ENCODE assay signal across 9 cellular contexts in the genomic region with DNA sequence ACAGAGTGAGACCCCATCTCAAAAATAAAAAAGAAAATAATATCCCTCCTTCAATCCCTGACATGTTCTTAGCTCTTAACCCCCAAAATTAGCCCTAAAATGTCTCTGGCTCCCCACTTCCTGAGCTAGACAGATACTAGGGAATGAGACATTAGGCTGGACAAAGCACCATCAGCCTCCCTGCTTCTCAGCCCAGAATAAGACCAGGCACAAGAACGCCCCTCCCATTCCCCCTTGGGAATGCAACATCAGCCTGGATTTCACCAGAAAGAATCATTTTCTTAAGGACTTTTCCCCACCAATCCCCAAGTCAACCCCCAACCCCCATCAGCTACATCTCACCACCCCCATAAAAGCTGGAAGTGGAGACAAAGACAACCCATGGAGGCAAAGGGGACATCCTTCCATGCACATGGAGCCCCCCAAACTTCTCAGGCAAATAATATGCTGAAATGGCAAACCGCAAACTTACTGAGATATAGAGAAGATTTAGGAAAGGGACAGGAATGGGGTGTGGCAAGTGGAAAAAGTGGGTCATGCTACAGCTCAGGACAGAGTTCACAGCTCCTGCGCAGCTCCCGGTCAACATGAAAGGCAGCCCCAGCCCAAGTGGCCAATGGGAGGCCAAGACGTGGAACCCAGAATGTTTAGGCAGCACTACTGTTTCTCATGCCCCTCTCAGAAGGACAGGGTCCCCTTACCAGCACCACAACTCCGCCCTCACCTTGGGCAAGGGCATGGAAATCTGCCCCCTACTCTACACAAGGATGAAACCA. TPM values are rescaled to one million over a fixed set of nuclear protein-coding genes. Genes with fewer than 3 reads are reported as not detected.
DNase-seq lines count a peak whose midpoint lies in the region; ATAC-seq lines count a peak whose summit lies in the region.
"Had no signal": no experiment of that assay in that cellular context is flagged by ENCODE, and none has a peak within 500 bp of the region (broad histone marks: within the 10 kb centered on the region; RNA-seq: fewer than 3 reads in every experiment).

No MANE protein-coding gene starts in this region.

- H3K9me3 ChIP-seq in iPS-18a (ENCODE audit: control insufficient read depth, low read depth, low read length) = no peaks in the 10 kb centered on the region
- no peaks in the 10 kb centered on the region for H3K9me3 ChIP-seq in subcutaneous abdominal adipose tissue (ENCODE audit: control insufficient read depth in 5 of 5, low read length in 5 of 5)

- peak overlapping the region; percentile 95 for H3K27ac Mint-ChIP-seq in activated CD4-positive, alpha-beta T cell treated with anti-CD3 and anti-CD28 coated beads for 36 hours
- peak overlapping the region; percentile 93 for H3K27ac Mint-ChIP-seq in activated T-helper 1 cell treated with anti-CD3 and anti-CD28 coated beads, Interleukin-12 subunit alpha, Interleukin-12 subunit beta, Interleukin-2, Interleukin-4 antibody, amounts not matched to agents 30 ng/mL and 10 ng/mL and 1 ng/mL, durations not matched to agents 14 hours and 24 hours and 36 hours

- intact Hi-C loops in activated CD4-positive, alpha-beta T cell treated with anti-CD3 and anti-CD28 coated beads for 36 hours (cut with DNase I, micrococcal nuclease) = loop anchor here (5.0 kb wide), 6 partner anchors 83 to 413 kb away; partner anchors contain the start of genes C12orf57 (in 1 of the 2), CD4 (in 1 of the 2), LPCAT3 (in 1 of the 2) and P3H3 (in 1 of the 2)
- intact Hi-C loops in activated T-helper 1 cell treated with anti-CD3 and anti-CD28 coated beads, Interleukin-12 subunit alpha, Interleukin-12 subunit beta, Interleukin-2, Interleukin-4 antibody, amounts not matched to agents 30 ng/mL and 10 ng/mL and 1 ng/mL, durations not matched to agents 14 hours and 24 hours and 36 hours (cut with micrococcal nuclease) = loop anchor here (2.0 to 10.0 kb wide), 6 partner anchors 134 to 510 kb away; partner anchors contain the start of genes LAG3, PTPN6, TPI1 and VAMP1

- peaks cover 29% of the 10 kb centered on the region for H3K4me1 ChIP-seq in iPS-18a (ENCODE audit: control insufficient read depth, low read depth, low read length)
- H3K4me1 ChIP-seq in subcutaneous abdominal adipose tissue (ENCODE audit: control insufficient read depth in 5 of 5, insufficient read depth in 5 of 5, low read length in 5 of 5) = peaks cover 15 to 43% (median 40%) of the 10 kb centered on the region in 5 donors

- H3K27me3 Mint-ChIP-seq in activated CD4-positive, alpha-beta T cell treated with anti-CD3 and anti-CD28 coated beads for 36 hours = no peaks in the 10 kb centered on the region
- H3K27me3 Mint-ChIP-seq in activated T-helper 1 cell treated with anti-CD3 and anti-CD28 coated beads, Interleukin-12 subunit alpha, Interleukin-12 subunit beta, Interleukin-2, Interleukin-4 antibody, amounts not matched to agents 30 ng/mL and 10 ng/mL and 1 ng/mL, durations not matched to agents 14 hours and 24 hours and 36 hours (ENCODE audit: insufficient read depth) = no peaks in the 10 kb centered on the region

- H3K9ac ChIP-seq in iPS-18a (ENCODE audit: low read length) (peak overlapping the region; percentile 4), subcutaneous abdominal adipose tissue (ENCODE audit: low read length in 5 of 5) (peak overlapping the region in 4 of 5 donors; percentile 6 to 86 (median 77))

- peaks cover 64% of the 10 kb centered on the region for H3K36me3 Mint-ChIP-seq in activated CD4-positive, alpha-beta T cell treated with anti-CD3 and anti-CD28 coated beads for 36 hours (ENCODE audit: low read depth)
- H3K36me3 Mint-ChIP-seq in activated T-helper 1 cell treated with anti-CD3 and anti-CD28 coated beads, Interleukin-12 subunit alpha, Interleukin-12 subunit beta, Interleukin-2, Interleukin-4 antibody, amounts not matched to agents 30 ng/mL and 10 ng/mL and 1 ng/mL, durations not matched to agents 14 hours and 24 hours and 36 hours (ENCODE audit: low read depth) = peaks cover 60% of the 10 kb centered on the region

- H3K36me3 ChIP-seq in iPS-18a (ENCODE audit: control insufficient read depth, low read depth, low read length) (peaks cover 57% of the 10 kb centered on the region), subcutaneous abdominal adipose tissue (ENCODE audit: control insufficient read depth in 5 of 5, insufficient read depth in 5 of 5, low read length in 5 of 5) (peaks cover 6 to 34% (median 33%) of the 10 kb centered on the region in 5 donors)

- POLR2A ChIA-PET in activated CD4-positive, alpha-beta T cell treated with anti-CD3 and anti-CD28 coated beads for 36 hours (lab: Charles Lee) = interaction anchor here (0.6 to 2.0 kb wide), 5 partner anchors 16 to 348 kb away, joined by 4 to 9 read pairs (median 4); partner anchors contain the start of gene GAPDH

- CTCF ChIA-PET in activated CD4-positive, alpha-beta T cell treated with anti-CD3 and anti-CD28 coated beads for 36 hours (lab: Charles Lee) = interaction anchor here (0.5 to 3.6 kb wide), 12 partner anchors 10 to 267 kb away, joined by 3 to 12 read pairs (median 4); no protein-coding TSS in a partner anchor

- H3K4me3 Mint-ChIP-seq in activated CD4-positive, alpha-beta T cell treated with anti-CD3 and anti-CD28 coated beads for 36 hours = no peak overlapping the region
- no peak overlapping the region for H3K4me3 Mint-ChIP-seq in activated T-helper 1 cell treated with anti-CD3 and anti-CD28 coated beads, Interleukin-12 subunit alpha, Interleukin-12 subunit beta, Interleukin-2, Interleukin-4 antibody, amounts not matched to agents 30 ng/mL and 10 ng/mL and 1 ng/mL, durations not matched to agents 14 hours and 24 hours and 36 hours
- H3K4me3 Mint-ChIP-seq: CD14-positive monocyte had no signal

- DNase-seq in activated CD4-positive, alpha-beta T cell treated with anti-CD3 and anti-CD28 coated beads for 36 hours = peak; percentile 32
- no peak for DNase-seq in activated CD4-positive, alpha-beta T cell treated with anti-CD3 and anti-CD28 coated beads for 4 hours
- no peak for DNase-seq in activated T-helper 1 cell treated with anti-CD3 and anti-CD28 coated beads, Interleukin-12 subunit alpha, Interleukin-12 subunit beta, Interleukin-2, Interleukin-4 antibody, amounts not matched to agents 30 ng/mL and 10 ng/mL and 1 ng/mL, durations not matched to agents 14 hours and 24 hours and 36 hours (ENCODE audit: low spot score)
- DNase-seq in COLO668 (lab: John Stamatoyannopoulos, UW; ENCODE audit: unreplicated experiment) (no peak), CD1c-positive myeloid dendritic cell (ENCODE audit: extremely low spot score) (no peak)

- H3K27ac ChIP-seq in iPS-18a (ENCODE audit: low read length) = no peak overlapping the region
- peak overlapping the region; percentile 88 for H3K27ac ChIP-seq in subcutaneous abdominal adipose tissue (ENCODE audit: low read depth, low read length)

- H3K27me3 ChIP-seq in iPS-18a (ENCODE audit: control insufficient read depth, insufficient read depth, low read length) (no peaks in the 10 kb centered on the region), subcutaneous abdominal adipose tissue (ENCODE audit: control insufficient read depth in 5 of 5, insufficient read depth in 4 of 5, low read length in 5 of 5) (no peaks in the 10 kb centered on the region)

- ATAC-seq in activated CD4-positive, alpha-beta T cell treated with anti-CD3 and anti-CD28 coated beads for 36 hours = no peak
- ATAC-seq in GM21528 (IDR thresholded peaks at IDR 0.05; ENCODE audit: low FRiP score, unreplicated experiment) = no peak

- H3K4me1 Mint-ChIP-seq in activated CD4-positive, alpha-beta T cell treated with anti-CD3 and anti-CD28 coated beads for 36 hours = peaks cover 38% of the 10 kb centered on the region
- peaks cover 46% of the 10 kb centered on the region for H3K4me1 Mint-ChIP-seq in activated T-helper 1 cell treated with anti-CD3 and anti-CD28 coated beads, Interleukin-12 subunit alpha, Interleukin-12 subunit beta, Interleukin-2, Interleukin-4 antibody, amounts not matched to agents 30 ng/mL and 10 ng/mL and 1 ng/mL, durations not matched to agents 14 hours and 24 hours and 36 hours (ENCODE audit: low read depth)

- H3K4me3 ChIP-seq in iPS-18a (ENCODE audit: low read length) (peak overlapping the region; percentile 94), subcutaneous abdominal adipose tissue (ENCODE audit: low read depth in 1 of 5, low read length in 5 of 5) (peak overlapping the region; percentile 81 to 92 (median 83))

- H3K9me3 Mint-ChIP-seq in activated CD4-positive, alpha-beta T cell treated with anti-CD3 and anti-CD28 coated beads for 36 hours (ENCODE audit: low read depth) = no peaks in the 10 kb centered on the region
- no peaks in the 10 kb centered on the region for H3K9me3 Mint-ChIP-seq in activated T-helper 1 cell treated with anti-CD3 and anti-CD28 coated beads, Interleukin-12 subunit alpha, Interleukin-12 subunit beta, Interleukin-2, Interleukin-4 antibody, amounts not matched to agents 30 ng/mL and 10 ng/mL and 1 ng/mL, durations not matched to agents 14 hours and 24 hours and 36 hours
- H3K9me3 Mint-ChIP-seq: CD14-positive monocyte had no signal

RNA-seq across cellular contexts. Expression of gene CHD4, which starts 2.7 kb away (rescaled TPM):
- 100 to 1,000 TPM; 279 to 322 TPM for total RNA-seq in activated CD4-positive, alpha-beta T cell treated with anti-CD3 and anti-CD28 coated beads for 36 hours
- total RNA-seq in activated T-helper 1 cell treated with anti-CD3 and anti-CD28 coated beads, Interleukin-12 subunit alpha, Interleukin-12 subunit beta, Interleukin-2, Interleukin-4 antibody, amounts not matched to agents 30 ng/mL and 10 ng/mL and 1 ng/mL, durations not matched to agents 14 hours and 24 hours and 36 hours = 348 and 368 TPM in 2 replicates

RNA-seq across cellular contexts. Expression of gene LPAR5, which starts 31.3 kb away (rescaled TPM):
- total RNA-seq in activated CD4-positive, alpha-beta T cell treated with anti-CD3 and anti-CD28 coated beads for 36 hours = 1 to 10 TPM; 3.5 TPM
- 2.8 and 3.1 TPM in 2 replicates for total RNA-seq in activated T-helper 1 cell treated with anti-CD3 and anti-CD28 coated beads, Interleukin-12 subunit alpha, Interleukin-12 subunit beta, Interleukin-2, Interleukin-4 antibody, amounts not matched to agents 30 ng/mL and 10 ng/mL and 1 ng/mL, durations not matched to agents 14 hours and 24 hours and 36 hours

RNA-seq across cellular contexts. Expression of gene NOP2, which starts 36.4 kb away (rescaled TPM):
- total RNA-seq in activated CD4-positive, alpha-beta T cell treated with anti-CD3 and anti-CD28 coated beads for 36 hours = 10 to 100 TPM; 93.2 to 97.1 TPM
- 194 and 196 TPM in 2 replicates for total RNA-seq in activated T-helper 1 cell treated with anti-CD3 and anti-CD28 coated beads, Interleukin-12 subunit alpha, Interleukin-12 subunit beta, Interleukin-2, Interleukin-4 antibody, amounts not matched to agents 30 ng/mL and 10 ng/mL and 1 ng/mL, durations not matched to agents 14 hours and 24 hours and 36 hours

RNA-seq across cellular contexts. Expression of gene ACRBP, which starts 42.8 kb away (rescaled TPM):
- total RNA-seq in activated CD4-positive, alpha-beta T cell treated with anti-CD3 and anti-CD28 coated beads for 36 hours = 1 to 10 TPM; 1.7 to 3.3 TPM
- total RNA-seq in activated T-helper 1 cell treated with anti-CD3 and anti-CD28 coated beads, Interleukin-12 subunit alpha, Interleukin-12 subunit beta, Interleukin-2, Interleukin-4 antibody, amounts not matched to agents 30 ng/mL and 10 ng/mL and 1 ng/mL, durations not matched to agents 14 hours and 24 hours and 36 hours = 0.83 and 1.0 TPM in 2 replicates

RNA-seq across cellular contexts. Expression of gene IFFO1, which starts 48.6 kb away (rescaled TPM):
- total RNA-seq in activated CD4-positive, alpha-beta T cell treated with anti-CD3 and anti-CD28 coated beads for 36 hours = 1 to 10 TPM; 8.1 to 8.4 TPM
- total RNA-seq in activated T-helper 1 cell treated with anti-CD3 and anti-CD28 coated beads, Interleukin-12 subunit alpha, Interleukin-12 subunit beta, Interleukin-2, Interleukin-4 antibody, amounts not matched to agents 30 ng/mL and 10 ng/mL and 1 ng/mL, durations not matched to agents 14 hours and 24 hours and 36 hours = 19.5 and 19.9 TPM in 2 replicates
